8 cellular contexts compared by ENCODE assay signal in the genomic region with DNA sequence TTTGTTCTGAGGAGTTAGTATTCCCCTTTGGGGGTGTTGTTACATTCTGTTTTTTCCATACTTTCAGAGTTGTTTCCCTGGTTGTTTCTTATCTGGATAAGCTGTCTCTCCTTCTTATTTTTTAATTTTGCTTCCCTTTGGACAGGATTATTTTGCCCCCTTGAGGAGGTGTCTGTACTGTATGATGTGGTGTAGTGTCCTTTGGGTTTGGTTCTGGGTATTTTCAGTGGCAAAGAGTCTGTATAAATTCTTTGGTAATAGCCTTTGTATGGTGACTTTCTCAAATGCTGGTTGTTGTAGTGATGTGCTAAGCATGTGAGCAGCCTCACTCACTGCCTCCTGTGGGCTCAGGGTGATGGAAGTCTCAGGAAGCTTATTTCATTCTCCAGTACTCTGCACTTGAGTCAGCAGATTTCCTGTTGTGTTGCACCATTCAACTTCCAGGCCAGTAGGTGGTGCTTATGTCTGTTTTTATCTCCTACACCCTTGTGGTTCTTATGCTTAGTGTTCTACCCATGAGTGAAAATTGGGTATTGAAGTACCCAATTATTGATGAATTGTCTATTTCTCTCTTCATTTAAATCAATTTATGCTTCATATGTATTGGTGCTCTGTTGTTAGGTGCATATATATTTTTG.
DNase-seq lines count a peak whose midpoint lies in the region; ATAC-seq lines count a peak whose summit lies in the region.

No MANE protein-coding gene starts in this region.

- intact Hi-C loops in left colon (cut with DNase I, micrococcal nuclease) = no loop called here

- DNase-seq in DMS53 (lab: John Stamatoyannopoulos, UW) (peak; percentile 90), SK-MEL-5 (ENCODE audit: low read depth, low spot score) (peak; percentile 81), foreskin melanocyte (peak; percentile 54), left colon (no peak), GOT3 (lab: John Stamatoyannopoulos, UW) (no peak)

- ATAC-seq in GM18873 (IDR thresholded peaks at IDR 0.05; ENCODE audit: low FRiP score, unreplicated experiment) = peak; percentile 90
- ATAC-seq in HG03354 (IDR thresholded peaks at IDR 0.05; ENCODE audit: poor library complexity, severe bottlenecking, unreplicated experiment) = peak; percentile 92
- no peak for ATAC-seq in HG03039 (IDR thresholded peaks at IDR 0.05; ENCODE audit: unreplicated experiment)
- no peak for ATAC-seq in left colon

- in situ Hi-C loops in SK-MEL-5 (cut with HindIII; ENCODE audit: low pct_unique_long_range_greater_than_20kb, low sequenced_read_pairs) = no loop called here

Comparison
In these comparisons a context has a peak if more than half of its experiments do, and no peak if none do; other contexts are left out.
1. DNase-seq: peak in DMS53 (single experiment), SK-MEL-5 (single experiment) and foreskin melanocyte (single experiment); none in left colon (0 of 2) and GOT3 (single experiment).
2. ATAC-seq: peak in GM18873 (single experiment) and HG03354 (single experiment); none in HG03039 (single experiment) and left colon (single experiment).